ENCODE assay signal across 8 cellular contexts in genomic region chr4:147616849-147617172, GRCh38. TPM values are rescaled to one million over a fixed set of nuclear protein-coding genes. Genes with fewer than 3 reads are reported as not detected.
DNase-seq lines count a peak whose midpoint lies in the region; ATAC-seq and TF ChIP-seq lines count a peak whose summit lies in the region.

No MANE protein-coding gene starts in this region.

- H3K4me1 ChIP-seq in left ventricle myocardium inferior, result peaks cover 53% of the 10 kb centered on the region

- H3K4me3 ChIP-seq in GM12864 (ENCODE audit: low read depth, low read length) (peak overlapping the region; percentile 70), SK-N-MC (peak overlapping the region; percentile 97), left ventricle myocardium inferior (peak overlapping the region; percentile 87)

- peaks cover 14% of the 10 kb centered on the region for H3K36me3 ChIP-seq in SK-N-MC (ENCODE audit: insufficient read depth, low read length)
- H3K36me3 ChIP-seq in left ventricle myocardium inferior, result peaks cover 2% of the 10 kb centered on the region

- H3K4me3 Mint-ChIP-seq in HFFc6, result peak overlapping the region; percentile 97
- peak overlapping the region; percentile 94 for H3K4me3 Mint-ChIP-seq in stimulated activated naive B cell treated with anti-CD40 and anti-IgM and Interleukin-4, amounts not matched to agents 10 μg/mL and 1 μg/mL and 100 μg/mL, for 72 hours

- peaks cover 9% of the 10 kb centered on the region for H3K27me3 Mint-ChIP-seq in HFFc6 (ENCODE audit: insufficient read depth)
- H3K27me3 Mint-ChIP-seq in stimulated activated naive B cell treated with anti-CD40 and anti-IgM and Interleukin-4, amounts not matched to agents 10 μg/mL and 1 μg/mL and 100 μg/mL, for 72 hours, result peaks cover 6 to 15% of the 10 kb centered on the region in 2 donors

- no peak overlapping the region for H3K27ac Mint-ChIP-seq in HFFc6
- peak overlapping the region; percentile 98 for H3K27ac Mint-ChIP-seq in stimulated activated naive B cell treated with anti-CD40 and anti-IgM and Interleukin-4, amounts not matched to agents 10 μg/mL and 1 μg/mL and 100 μg/mL, for 72 hours

- intact Hi-C loops in left ventricle myocardium inferior (cut with micrococcal nuclease), result no loop called here

- peaks cover 8% of the 10 kb centered on the region for H3K36me3 Mint-ChIP-seq in HFFc6 (ENCODE audit: low read depth)
- peaks cover 9 to 16% of the 10 kb centered on the region in 2 donors for H3K36me3 Mint-ChIP-seq in stimulated activated naive B cell treated with anti-CD40 and anti-IgM and Interleukin-4, amounts not matched to agents 10 μg/mL and 1 μg/mL and 100 μg/mL, for 72 hours

- H3K9me3 Mint-ChIP-seq in HFFc6, result no peaks in the 10 kb centered on the region
- no peaks in the 10 kb centered on the region for H3K9me3 Mint-ChIP-seq in stimulated activated naive B cell treated with anti-CD40 and anti-IgM and Interleukin-4, amounts not matched to agents 10 μg/mL and 1 μg/mL and 100 μg/mL, for 72 hours

- no peaks in the 10 kb centered on the region for H3K27me3 ChIP-seq in left ventricle myocardium inferior (ENCODE audit: low read depth)

- DNase-seq in GM12864 (ENCODE audit: low read depth) (no peak), HFFc6 (no peak), SK-N-MC (ENCODE audit: low read depth, low spot score) (no peak), left ventricle myocardium inferior (no peak), NCI-H510A treated with DMSO at 0.1 percent for 48 hours (lab: John Stamatoyannopoulos, UW) (no peak), EL (no peak)
- DNase-seq in stimulated activated naive B cell treated with anti-CD40 and anti-IgM and Interleukin-4, amounts not matched to agents 10 μg/mL and 1 μg/mL and 100 μg/mL, for 72 hours, result no peak

- H3K9me3 ChIP-seq in SK-N-MC (ENCODE audit: low read depth, low read length) (no peaks in the 10 kb centered on the region), left ventricle myocardium inferior (replicated peaks) (no peaks in the 10 kb centered on the region)

- H3K4me1 Mint-ChIP-seq in HFFc6 (ENCODE audit: low read depth), result peaks cover 30% of the 10 kb centered on the region
- peaks cover 16 to 23% of the 10 kb centered on the region in 2 donors for H3K4me1 Mint-ChIP-seq in stimulated activated naive B cell treated with anti-CD40 and anti-IgM and Interleukin-4, amounts not matched to agents 10 μg/mL and 1 μg/mL and 100 μg/mL, for 72 hours

- H3K27ac ChIP-seq in SK-N-MC (no peak overlapping the region), left ventricle myocardium inferior (replicated peaks) (peak overlapping the region; percentile 89)

- peak overlapping the region; percentile 69 for H3K9ac ChIP-seq in SK-N-MC (ENCODE audit: insufficient read length)

- no peak for TF ChIP-seq CTCF in GM12864 (IDR thresholded peaks at IDR 0.05; ENCODE audit: low read depth, low read length, missing control alignments)
- TF ChIP-seq CTCF in HFFc6 (IDR thresholded peaks at IDR 0.05), result no peak
- TF ChIP-seq CTCF in left ventricle myocardium inferior (IDR thresholded peaks at IDR 0.05; ENCODE audit: borderline replicate concordance), result no peak

- peak; percentile 8 to 11 for ATAC-seq in stimulated activated naive B cell treated with anti-CD40 and anti-IgM and Interleukin-4, amounts not matched to agents 10 μg/mL and 1 μg/mL and 100 μg/mL, for 72 hours (replicated peaks)
- no peak for ATAC-seq in GM18519 (IDR thresholded peaks at IDR 0.05; ENCODE audit: low FRiP score, unreplicated experiment)

RNA-seq across cellular contexts. Expression of gene TMEM184C, which starts 0.4 kb away (rescaled TPM):
- 10 to 100 TPM; 36.8 to 42.0 (median 39.8) TPM for total RNA-seq in HFFc6 (2021; fragmentation: NEBNext Ultra II Directional; extraction: Animal tissue kit (Norgen Biotek cat#: 25700))
- total RNA-seq in left ventricle myocardium inferior, result 24.7 TPM
